1 cellular context compared by ENCODE assay signal in genomic region chr6:131744888-131745287, GRCh38.
TF ChIP-seq lines count a peak whose summit lies in the region.

No MANE protein-coding gene starts in this region.

TF ChIP-seq in HepG2, 621 proteins besides CTCF, POLR2A, EP300 and RAD21 (continued from another document):
- no peak for TF ChIP-seq RERE (CRISPR knock-in tag; IDR thresholded peaks at IDR 0.05; ENCODE audit: low read depth)
